Comparison of ENCODE assay signal across 1 cellular context in the genomic region with DNA sequence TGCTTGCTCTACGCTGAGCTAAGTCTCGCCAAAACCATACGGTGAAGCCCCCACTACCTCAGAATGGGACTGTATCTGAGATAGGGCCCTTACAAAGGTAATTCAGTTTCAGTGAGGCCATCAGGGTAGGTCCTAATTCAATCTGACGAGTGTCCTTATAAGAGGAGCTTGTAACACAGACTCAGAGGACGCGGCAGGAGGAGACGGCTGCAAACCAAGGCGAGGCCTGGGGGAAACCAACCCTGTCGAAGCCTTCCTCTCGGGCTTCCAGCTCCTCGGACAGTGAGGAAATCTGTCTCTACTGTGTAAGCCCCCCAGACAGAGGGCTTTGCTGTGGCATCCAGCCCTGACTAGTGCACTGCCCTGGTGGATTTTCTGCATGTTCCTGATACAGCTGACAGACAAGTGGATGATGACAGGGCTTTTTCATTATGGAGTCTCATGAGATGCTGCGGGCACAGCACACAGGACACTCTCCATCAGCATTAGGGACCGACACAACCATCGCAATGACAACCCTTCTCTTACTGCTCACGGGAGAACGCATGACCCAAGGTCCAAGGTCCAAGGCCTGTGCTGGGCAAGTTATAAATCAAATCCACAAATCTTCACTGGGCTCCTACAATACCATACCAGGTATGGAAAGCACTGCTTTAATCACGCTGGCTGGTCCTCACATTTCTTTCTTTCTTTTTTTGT.
TF ChIP-seq lines count a peak whose summit lies in the region.

No MANE protein-coding gene starts in this region.

TF ChIP-seq in HepG2, 621 proteins besides CTCF, POLR2A, EP300 and RAD21 (continued from another document):
- TF ChIP-seq, protein P1, sequence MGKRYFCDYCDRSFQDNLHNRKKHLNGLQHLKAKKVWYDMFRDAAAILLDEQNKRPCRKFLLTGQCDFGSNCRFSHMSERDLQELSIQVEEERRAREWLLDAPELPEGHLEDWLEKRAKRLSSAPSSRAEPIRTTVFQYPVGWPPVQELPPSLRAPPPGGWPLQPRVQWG (CRISPR knock-in tag; IDR thresholded peaks at IDR 0.05; ENCODE audit: borderline replicate concordance, low read depth), result no peak
- TF ChIP-seq ZNF44 (CRISPR knock-in tag; IDR thresholded peaks at IDR 0.05) (no peak), HNF4A (CRISPR knock-in tag; IDR thresholded peaks at IDR 0.05) (peak; percentile 84)
- TF ChIP-seq, protein P2, sequence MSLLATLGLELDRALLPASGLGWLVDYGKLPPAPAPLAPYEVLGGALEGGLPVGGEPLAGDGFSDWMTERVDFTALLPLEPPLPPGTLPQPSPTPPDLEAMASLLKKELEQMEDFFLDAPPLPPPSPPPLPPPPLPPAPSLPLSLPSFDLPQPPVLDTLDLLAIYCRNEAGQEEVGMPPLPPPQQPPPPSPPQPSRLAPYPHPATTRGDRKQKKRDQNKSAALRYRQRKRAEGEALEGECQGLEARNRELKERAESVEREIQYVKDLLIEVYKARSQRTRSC (CRISPR knock-in tag; IDR thresholded peaks at IDR 0.05; ENCODE audit: low read depth), result no peak
